In genomic region chr13:111423168-111423785, GRCh38 we compare ENCODE assay signal across 1 cellular context.
TF ChIP-seq lines count a peak whose summit lies in the region.

No MANE protein-coding gene starts in this region.

TF ChIP-seq in HepG2, 621 proteins besides CTCF, POLR2A, EP300 and RAD21:
- no peak for TF ChIP-seq SKIL (CRISPR knock-in tag; IDR thresholded peaks at IDR 0.05; ENCODE audit: borderline replicate concordance)
- TF ChIP-seq KMT2B (CRISPR knock-in tag; IDR thresholded peaks at IDR 0.05): no peak
- no peak for TF ChIP-seq HNF4A (CRISPR knock-in tag; IDR thresholded peaks at IDR 0.05)
- TF ChIP-seq ZBTB14 (CRISPR knock-in tag; IDR thresholded peaks at IDR 0.05): no peak
